1 cellular context compared by ENCODE assay signal in genomic region chr19:32977813-32978212, GRCh38. TPM values are rescaled to one million over a fixed set of nuclear protein-coding genes. Genes with fewer than 3 reads are reported as not detected.
"Had no signal": no experiment of that assay in that cellular context is flagged by ENCODE, and none has a peak within 500 bp of the region (broad histone marks: within the 10 kb centered on the region; RNA-seq: fewer than 3 reads in every experiment).

No MANE protein-coding gene starts in this region.

RNA-seq across cellular contexts. Expression of gene FAAP24, which starts 5.8 kb away (rescaled TPM):
- total RNA-seq: ascending aorta had no signal
